20 cellular contexts compared by ENCODE assay signal in genomic region chr4:184342167-184342856, GRCh38.
A peak's percentile ranks its signal among the peaks of the same experiment; 100 is the strongest.
DNase-seq lines count a peak whose midpoint lies in the region; ATAC-seq and TF ChIP-seq lines count a peak whose summit lies in the region.
"Had no signal": no experiment of that assay in that cellular context is flagged by ENCODE, and none has a peak within 500 bp of the region (broad histone marks: within the 10 kb centered on the region; RNA-seq: fewer than 3 reads in every experiment).

No MANE protein-coding gene starts in this region.

- peaks cover 46% of the 10 kb centered on the region for H3K4me1 Mint-ChIP-seq in Calu3 (ENCODE audit: low read depth, unreplicated experiment)
- peaks cover 22% of the 10 kb centered on the region for H3K4me1 Mint-ChIP-seq in WTC11
- peaks cover 17% of the 10 kb centered on the region for H3K4me1 Mint-ChIP-seq in activated CD8-positive, alpha-beta T cell treated with anti-CD3 and anti-CD28 coated beads for 36 hours (ENCODE audit: low read depth)

- H3K36me3 Mint-ChIP-seq in Calu3 (ENCODE audit: insufficient read depth, unreplicated experiment) (peaks cover 28% of the 10 kb centered on the region), WTC11 (0 out of 2 replicates have a peak, but pooled peaks cover 5% of the 10 kb centered on the region)
- no peaks in the 10 kb centered on the region for H3K36me3 Mint-ChIP-seq in activated CD8-positive, alpha-beta T cell treated with anti-CD3 and anti-CD28 coated beads for 36 hours (ENCODE audit: low read depth)

- H3K4me1 ChIP-seq in neutrophil (ENCODE audit: control insufficient read depth in 1 of 2, insufficient read depth in 1 of 2, low read depth in 1 of 2, low read length in 1 of 2) = peaks cover 86% of the 10 kb centered on the region in 2 experiments
- H3K4me1 ChIP-seq in effector memory CD4-positive, alpha-beta T cell (ENCODE audit: control insufficient read depth, insufficient read depth, low read length, poor library complexity, severe bottlenecking) = no peaks in the 10 kb centered on the region
- H3K4me1 ChIP-seq: SJCRH30 had no signal

- peak; percentile 41 for DNase-seq in Calu3
- DNase-seq in WTC11 (ENCODE audit: low spot score) = no peak
- DNase-seq in dorsolateral prefrontal cortex = no peak
- no peak for DNase-seq in activated CD8-positive, alpha-beta T cell treated with anti-CD3 and anti-CD28 coated beads for 36 hours
- no peak for DNase-seq in effector memory CD4-positive, alpha-beta T cell
- no peak for DNase-seq in activated CD8-positive, alpha-beta memory T cell treated with anti-CD3 and anti-CD28 coated beads, Interleukin-2, amount 50 U/mL, for 48 hours
- DNase-seq: activated naive CD4-positive, alpha-beta T cell treated with Interleukin-2 at 50 U/mL for 16 hours; brain microvascular endothelial cell; COR-L47; cortex of kidney; HFFc6; NCI-H526 treated with DMSO at 0.1 percent for 48 hours; PC-3; SJCRH30; stimulated activated CD8-positive, alpha-beta memory T cell treated with anti-CD3 and anti-CD28 coated beads, Interleukin-4, amount 100 ng/mL, for 48 hours had no signal

- peak overlapping the region; percentile 63 for H3K27ac Mint-ChIP-seq in Calu3 (ENCODE audit: unreplicated experiment)
- no peak overlapping the region for H3K27ac Mint-ChIP-seq in WTC11
- no peak overlapping the region for H3K27ac Mint-ChIP-seq in activated CD8-positive, alpha-beta T cell treated with anti-CD3 and anti-CD28 coated beads for 36 hours

- H3K27me3 ChIP-seq in neutrophil (no peaks in the 10 kb centered on the region), dorsolateral prefrontal cortex (no peaks in the 10 kb centered on the region)
- no peaks in the 10 kb centered on the region for H3K27me3 ChIP-seq in effector memory CD4-positive, alpha-beta T cell (replicated peaks; ENCODE audit: control insufficient read depth, insufficient read depth, low read length, poor library complexity, severe bottlenecking)
- H3K27me3 ChIP-seq: brain microvascular endothelial cell, SJCRH30 had no signal

- H3K27me3 Mint-ChIP-seq in Calu3 (ENCODE audit: unreplicated experiment) (no peaks in the 10 kb centered on the region), WTC11 (ENCODE audit: low read depth) (no peaks in the 10 kb centered on the region)
- peaks cover 2% of the 10 kb centered on the region for H3K27me3 Mint-ChIP-seq in activated CD8-positive, alpha-beta T cell treated with anti-CD3 and anti-CD28 coated beads for 36 hours

- H3K36me3 ChIP-seq in neutrophil = no peaks in the 10 kb centered on the region
- H3K36me3 ChIP-seq in effector memory CD4-positive, alpha-beta T cell (ENCODE audit: control insufficient read depth, insufficient read depth, low read length) = no peaks in the 10 kb centered on the region
- H3K36me3 ChIP-seq: brain microvascular endothelial cell, SJCRH30, thoracic aorta had no signal

- POLR2A ChIA-PET in WTC11 (lab: Charles Lee) = interaction anchor here (1.0 kb wide), 1 partner anchor 11 kb away, joined by 3 read pairs; no protein-coding TSS in a partner anchor
- POLR2A ChIA-PET in activated CD8-positive, alpha-beta T cell treated with anti-CD3 and anti-CD28 coated beads for 36 hours (lab: Charles Lee) = interaction anchor here (1.3 kb wide), 1 partner anchor 8 kb away, joined by 3 read pairs; no protein-coding TSS in a partner anchor

- ATAC-seq in WTC11 (no peak), esophagus mucosa (peak; percentile 34)
- no peak for ATAC-seq in activated CD8-positive, alpha-beta T cell treated with anti-CD3 and anti-CD28 coated beads for 36 hours
- ATAC-seq: activated CD4-positive, CD25-positive, alpha-beta regulatory T cell treated with anti-CD3 and anti-CD28 coated beads, Interleukin-2, amount 50 U/mL, for 24 hours; left lobe of liver; PC-3 had no signal

- TF ChIP-seq CTCF in Calu3 (IDR thresholded peaks at IDR 0.05; ENCODE audit: unreplicated experiment) = no peak
- no peak for TF ChIP-seq CTCF in WTC11 (IDR thresholded peaks at IDR 0.05)
- no peak for TF ChIP-seq CTCF in neutrophil (IDR thresholded peaks at IDR 0.05)
- TF ChIP-seq CTCF in dorsolateral prefrontal cortex (IDR thresholded peaks at IDR 0.05 in 54 of 56, conservative IDR thresholded peaks at IDR 0.05 in 2 of 56; ENCODE audit: low read depth in 1 of 56, partially characterized antibody in 56 of 56) = no peak
- TF ChIP-seq CTCF in activated CD8-positive, alpha-beta T cell treated with anti-CD3 and anti-CD28 coated beads for 36 hours (IDR thresholded peaks at IDR 0.05) = no peak

- H3K27ac ChIP-seq in neutrophil = peak overlapping the region; percentile 98
- H3K27ac ChIP-seq in dorsolateral prefrontal cortex = no peak overlapping the region
- no peak overlapping the region for H3K27ac ChIP-seq in effector memory CD4-positive, alpha-beta T cell (ENCODE audit: insufficient read depth, low read length, poor library complexity, severe bottlenecking)
- H3K27ac ChIP-seq: brain microvascular endothelial cell, SJCRH30 had no signal

- H3K4me3 ChIP-seq in neutrophil (ENCODE audit: low read depth in 1 of 2, low read length in 1 of 2) = peak overlapping the region in 1 of 2 experiments; percentile 59
- H3K4me3 ChIP-seq in dorsolateral prefrontal cortex = no peak overlapping the region
- H3K4me3 ChIP-seq in effector memory CD4-positive, alpha-beta T cell (ENCODE audit: insufficient read depth, low read depth, low read length, poor library complexity, severe bottlenecking) = no peak overlapping the region
- H3K4me3 ChIP-seq: SJCRH30 had no signal

- no TSS peak for BruUV-seq in Calu3 (replicated peaks; lab: Mats Ljungman, UMichigan)

- CTCF ChIA-PET in Calu3 (lab: Charles Lee) (interaction anchor here (0.5 to 0.9 kb wide), 4 partner anchors 49 to 906 kb away, joined by 3 to 6 read pairs (median 4); partner anchors contain the start of gene CENPU), WTC11 (lab: Charles Lee) (interaction anchor here (0.8 kb wide), 1 partner anchor 47 kb away, joined by 3 read pairs; no protein-coding TSS in a partner anchor)
- CTCF ChIA-PET in activated CD8-positive, alpha-beta T cell treated with anti-CD3 and anti-CD28 coated beads for 36 hours (lab: Charles Lee) = interaction anchor here (0.9 to 2.2 kb wide), 3 partner anchors 53 to 78 kb away, joined by 3 to 5 read pairs (median 3); no protein-coding TSS in a partner anchor

- H3K9me3 Mint-ChIP-seq in Calu3 (ENCODE audit: low read depth, unreplicated experiment) = no peaks in the 10 kb centered on the region
- H3K9me3 Mint-ChIP-seq in WTC11 = peaks cover 12% of the 10 kb centered on the region
- peaks cover 6% of the 10 kb centered on the region for H3K9me3 Mint-ChIP-seq in activated CD8-positive, alpha-beta T cell treated with anti-CD3 and anti-CD28 coated beads for 36 hours

- intact Hi-C loops in Calu3 (cut with micrococcal nuclease; ENCODE audit: unreplicated experiment) = loop anchor here (2.0 kb wide), 1 partner anchor 50 kb away; no protein-coding TSS in a partner anchor
- intact Hi-C loops in dorsolateral prefrontal cortex (cut with DNase I) = loop anchor here in 1 of 2 donors (5.0 kb wide), 2 partner anchors 130 to 195 kb away; partner anchors contain the start of gene IRF2
- intact Hi-C loops in activated CD8-positive, alpha-beta T cell treated with anti-CD3 and anti-CD28 coated beads for 36 hours (cut with micrococcal nuclease) = no loop called here

- H3K4me3 Mint-ChIP-seq in Calu3 (ENCODE audit: low read depth, unreplicated experiment) = peak overlapping the region; percentile 67
- peak overlapping the region; percentile 86 for H3K4me3 Mint-ChIP-seq in WTC11
- no peak overlapping the region for H3K4me3 Mint-ChIP-seq in activated CD8-positive, alpha-beta T cell treated with anti-CD3 and anti-CD28 coated beads for 36 hours

- H3K9me3 ChIP-seq in neutrophil = no peaks in the 10 kb centered on the region
- H3K9me3 ChIP-seq in effector memory CD4-positive, alpha-beta T cell (ENCODE audit: control insufficient read depth, low read length) = no peaks in the 10 kb centered on the region
- H3K9me3 ChIP-seq: SJCRH30, thoracic aorta had no signal

TF ChIP-seq in WTC11, 78 proteins besides CTCF, POLR2A, EP300 and RAD21:
- TF ChIP-seq STAT6 (CRISPR knock-in tag; conservative IDR thresholded peaks at IDR 0.05; ENCODE audit: low read depth) = no peak
- TF ChIP-seq ELF4 (CRISPR knock-in tag; IDR thresholded peaks at IDR 0.05; ENCODE audit: low read depth) = no peak
- TF ChIP-seq RELA (CRISPR knock-in tag; IDR thresholded peaks at IDR 0.05; ENCODE audit: borderline replicate concordance) = no peak
- TF ChIP-seq ZNF219 (CRISPR knock-in tag; IDR thresholded peaks at IDR 0.05; ENCODE audit: borderline replicate concordance) = no peak
